In the genomic region with DNA sequence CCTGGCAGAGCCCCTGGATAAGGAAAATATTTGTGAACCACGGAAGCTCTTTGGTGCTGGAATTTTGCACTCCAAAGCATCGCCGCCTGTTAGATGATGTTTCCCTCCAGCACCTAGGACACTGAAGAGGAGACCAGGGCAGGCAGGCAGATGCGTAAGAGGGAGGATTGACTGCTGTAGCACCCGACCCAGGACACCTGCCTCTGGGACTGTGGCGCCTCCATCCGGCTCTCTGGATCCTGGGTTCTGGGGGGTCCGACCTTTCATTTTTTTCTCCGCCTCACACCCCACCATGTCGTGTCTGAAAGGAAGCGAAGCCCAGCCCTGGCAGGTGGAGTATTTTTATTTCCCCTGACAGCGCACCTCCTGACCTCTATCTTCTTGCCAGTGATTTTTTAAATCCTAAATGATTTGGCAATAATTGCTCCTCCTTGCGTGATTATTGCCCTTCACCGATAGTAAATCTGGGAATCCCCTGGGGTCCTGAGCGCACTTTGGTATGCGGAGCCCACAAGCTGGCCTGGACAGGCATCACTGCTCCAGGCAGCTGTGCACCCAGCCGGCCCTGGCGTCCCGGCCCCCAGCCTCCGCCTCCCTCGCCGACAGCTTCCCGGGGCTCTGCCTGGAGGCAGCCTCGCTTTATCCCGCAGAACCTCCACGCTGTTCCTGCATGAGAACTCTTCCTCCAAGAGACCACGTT, we compare ENCODE assay signal across 19 cellular contexts.
"Had no signal": no experiment of that assay in that cellular context is flagged by ENCODE, and none has a peak within 500 bp of the region (broad histone marks: within the 10 kb centered on the region; RNA-seq: fewer than 3 reads in every experiment).

No MANE protein-coding gene starts in this region.

- DNase-seq: activated CD4-positive, alpha-beta T cell treated with anti-CD3 and anti-CD28 coated beads, Interleukin-2, amount 10 ng/mL, durations not matched to agents 24 days and 14 days; activated CD4-positive, CD25-positive, alpha-beta regulatory T cell; activated CD8-positive, alpha-beta memory T cell treated with anti-CD3 and anti-CD28 coated beads, Interleukin-2, amount 50 U/mL, for 4 hours; activated naive CD4-positive, alpha-beta T cell treated with anti-CD3 and anti-CD28 coated beads, Interleukin-2, amount 10 ng/mL, durations not matched to agents 7 days and 5 days; activated naive CD8-positive, alpha-beta T cell treated with anti-CD3 and anti-CD28 coated beads, Interleukin-2, amount 50 U/mL, for 24 hours; activated T-cell treated with anti-CD3 and anti-CD28 coated beads, Interleukin-2, amount 50 U/mL, for 4 hours; cerebellar nuclear complex; cortex of kidney; effector memory CD4-positive, alpha-beta T cell; esophagus squamous epithelium; immature natural killer cell; mesendoderm; naive thymus-derived CD4-positive, alpha-beta T cell; nucleus accumbens; stimulated activated CD4-positive, alpha-beta T cell treated with anti-CD3 and anti-CD28 coated beads, Interleukin-2, amount 100 ng/mL, for 24 hours; stimulated activated naive CD4-positive, alpha-beta T cell treated with Interleukin-2 at 50 U/mL for 16 hours; T-cell; T-helper 9 cell; tibial artery had no signal

- ATAC-seq: activated naive CD8-positive, alpha-beta T cell treated with anti-CD3 and anti-CD28 coated beads, Interleukin-2, amount 50 U/mL, for 24 hours; activated T-cell treated with anti-CD3 and anti-CD28 coated beads, Interleukin-2, amount 50 U/mL, for 4 hours; naive thymus-derived CD4-positive, alpha-beta T cell; T-cell had no signal

- H3K9me3 Mint-ChIP-seq: activated CD4-positive, alpha-beta T cell treated with anti-CD3 and anti-CD28 coated beads, Interleukin-2, amount 10 ng/mL, durations not matched to agents 24 days and 14 days; activated naive CD4-positive, alpha-beta T cell treated with anti-CD3 and anti-CD28 coated beads, Interleukin-2, amount 10 ng/mL, durations not matched to agents 7 days and 5 days; activated naive CD8-positive, alpha-beta T cell treated with anti-CD3 and anti-CD28 coated beads, Interleukin-2, amount 50 U/mL, for 24 hours; activated T-cell treated with anti-CD3 and anti-CD28 coated beads, Interleukin-2, amount 50 U/mL, for 4 hours; immature natural killer cell; T-cell had no signal

- H3K27ac ChIP-seq: esophagus squamous epithelium, tibial artery had no signal

- H3K27me3 ChIP-seq: esophagus squamous epithelium, tibial artery had no signal

- H3K36me3 ChIP-seq: tibial artery had no signal

- H3K36me3 Mint-ChIP-seq: activated naive CD4-positive, alpha-beta T cell treated with anti-CD3 and anti-CD28 coated beads, Interleukin-2, amount 10 ng/mL, durations not matched to agents 7 days and 5 days had no signal

- H3K9me3 ChIP-seq: esophagus squamous epithelium, tibial artery had no signal

- H3K27me3 Mint-ChIP-seq: activated CD4-positive, alpha-beta T cell treated with anti-CD3 and anti-CD28 coated beads, Interleukin-2, amount 10 ng/mL, durations not matched to agents 24 days and 14 days; activated naive CD8-positive, alpha-beta T cell treated with anti-CD3 and anti-CD28 coated beads, Interleukin-2, amount 50 U/mL, for 24 hours; naive thymus-derived CD4-positive, alpha-beta T cell; T-cell had no signal

- H3K4me3 ChIP-seq: esophagus squamous epithelium, tibial artery had no signal

- H3K4me1 ChIP-seq: esophagus squamous epithelium, tibial artery had no signal

- H3K4me3 Mint-ChIP-seq: activated CD4-positive, alpha-beta T cell treated with anti-CD3 and anti-CD28 coated beads, Interleukin-2, amount 10 ng/mL, durations not matched to agents 24 days and 14 days; activated naive CD4-positive, alpha-beta T cell treated with anti-CD3 and anti-CD28 coated beads, Interleukin-2, amount 10 ng/mL, durations not matched to agents 7 days and 5 days; activated naive CD8-positive, alpha-beta T cell treated with anti-CD3 and anti-CD28 coated beads, Interleukin-2, amount 50 U/mL, for 24 hours; activated T-cell treated with anti-CD3 and anti-CD28 coated beads, Interleukin-2, amount 50 U/mL, for 4 hours; immature natural killer cell; naive thymus-derived CD4-positive, alpha-beta T cell; T-cell had no signal

- H3K27ac Mint-ChIP-seq: activated CD4-positive, alpha-beta T cell treated with anti-CD3 and anti-CD28 coated beads, Interleukin-2, amount 10 ng/mL, durations not matched to agents 24 days and 14 days; activated naive CD4-positive, alpha-beta T cell treated with anti-CD3 and anti-CD28 coated beads, Interleukin-2, amount 10 ng/mL, durations not matched to agents 7 days and 5 days; activated naive CD8-positive, alpha-beta T cell treated with anti-CD3 and anti-CD28 coated beads, Interleukin-2, amount 50 U/mL, for 24 hours; immature natural killer cell; naive thymus-derived CD4-positive, alpha-beta T cell; T-cell had no signal
